In the genomic region with DNA sequence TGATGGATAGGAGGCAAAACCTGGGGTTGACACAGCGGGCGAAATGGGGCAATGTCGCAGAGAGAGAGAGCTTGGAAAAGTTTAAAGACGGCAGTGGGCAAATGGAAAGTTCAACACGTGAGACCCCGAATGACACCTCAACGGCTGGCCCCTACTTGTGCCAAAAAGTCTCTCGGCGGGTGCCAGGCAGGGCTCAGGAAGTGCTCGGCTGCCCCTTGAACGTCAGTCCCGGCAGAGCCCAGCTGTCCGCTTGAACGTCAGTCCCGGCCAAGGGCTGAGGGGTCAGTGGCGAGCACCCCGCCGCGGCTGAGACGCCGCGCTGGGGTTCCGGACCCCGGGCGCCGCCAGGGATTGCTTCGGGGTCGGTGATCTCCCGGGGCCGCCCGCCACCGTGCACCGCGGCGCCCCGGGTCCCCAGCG, we compare ENCODE assay signal across 8 cellular contexts. TPM values are rescaled to one million over a fixed set of nuclear protein-coding genes. Genes with fewer than 3 reads are reported as not detected.
DNase-seq lines count a peak whose midpoint lies in the region; ATAC-seq and FAIRE-seq lines count a peak whose summit lies in the region.

No MANE protein-coding gene starts in this region.

- H3K79me1 ChIP-seq in neuronal stem cell (ENCODE audit: low read depth, low read length) = no peaks in the 10 kb centered on the region

- peaks cover 0 to 6% of the 10 kb centered on the region in 2 donors for H3K36me3 ChIP-seq in neuronal stem cell (replicated peaks in 1 of 2; ENCODE audit: control insufficient read depth in 2 of 2, insufficient read depth in 2 of 2, low read length in 2 of 2)

- DNase-seq in Daoy (ENCODE audit: low read depth) (peak; percentile 32), frontal cortex (ENCODE audit: low spot score in 2 of 2) (peak; percentile 52 to 53), neuronal stem cell (ENCODE audit: low spot score) (peak; percentile 17), NCI-H1436 treated with DMSO at 0.1 percent for 48 hours (lab: John Stamatoyannopoulos, UW) (no peak)
- no peak for DNase-seq in activated T-cell treated with anti-CD3 and anti-CD28 coated beads, Interleukin-2, amount 50 U/mL, for 72 hours
- DNase-seq in activated effector memory CD4-positive, alpha-beta T cell treated with Interleukin-2 at 50 U/mL for 16 hours = no peak

- H3K18ac ChIP-seq in neuronal stem cell (ENCODE audit: low read length) = peak overlapping the region; percentile 92

- H3K4me3 ChIP-seq in neuronal stem cell (ENCODE audit: low read length in 2 of 2) = peak overlapping the region in 1 of 2 donors; percentile 94

- H3K27ac ChIP-seq in neuronal stem cell (replicated peaks; ENCODE audit: low read length) = no peak overlapping the region

- H3K27me3 Mint-ChIP-seq in activated T-cell treated with anti-CD3 and anti-CD28 coated beads, Interleukin-2, amount 50 U/mL, for 72 hours (ENCODE audit: low read depth) = no peaks in the 10 kb centered on the region

- peak overlapping the region; percentile 95 for H3K27ac Mint-ChIP-seq in activated T-cell treated with anti-CD3 and anti-CD28 coated beads, Interleukin-2, amount 50 U/mL, for 72 hours

- H3K9me3 Mint-ChIP-seq in activated T-cell treated with anti-CD3 and anti-CD28 coated beads, Interleukin-2, amount 50 U/mL, for 72 hours = no peaks in the 10 kb centered on the region

- H3K4me2 ChIP-seq in neuronal stem cell (ENCODE audit: insufficient read depth, low read length, poor library complexity, severe bottlenecking) = peak overlapping the region; percentile 90

- no CpG with 5 or more reads among the region's 37 CpGs for WGBS in neuronal stem cell (ENCODE audit: extremely low coverage in 2 of 2, insufficient read length in 2 of 2, insufficient replicate concordance in 1 of 2), 2 donors

- peaks cover 35% of the 10 kb centered on the region for H3K4me1 Mint-ChIP-seq in activated T-cell treated with anti-CD3 and anti-CD28 coated beads, Interleukin-2, amount 50 U/mL, for 72 hours (ENCODE audit: low read depth)

- no peak overlapping the region for H2BK15ac ChIP-seq in neuronal stem cell (ENCODE audit: low read length)

- H3K23ac ChIP-seq in neuronal stem cell (ENCODE audit: low read depth, low read length, poor library complexity) = no peak overlapping the region

- no peak overlapping the region for H4K91ac ChIP-seq in neuronal stem cell (ENCODE audit: low read depth, low read length, poor library complexity)

- H3K9ac ChIP-seq in neuronal stem cell (ENCODE audit: low read depth, low read length, poor library complexity) = no peak overlapping the region

- H3K4me3 Mint-ChIP-seq in activated T-cell treated with anti-CD3 and anti-CD28 coated beads, Interleukin-2, amount 50 U/mL, for 72 hours = peak overlapping the region; percentile 85 to 92

- peaks cover 8 to 11% of the 10 kb centered on the region in 2 donors for H3K4me1 ChIP-seq in neuronal stem cell (ENCODE audit: control insufficient read depth in 2 of 2, insufficient read depth in 1 of 2, low read depth in 1 of 2, low read length in 2 of 2)

- no peak overlapping the region for H2BK120ac ChIP-seq in neuronal stem cell (ENCODE audit: low read depth, low read length)

- H4K8ac ChIP-seq in neuronal stem cell (ENCODE audit: low read depth, low read length) = no peak overlapping the region

- H2AFZ ChIP-seq in neuronal stem cell (ENCODE audit: low read length) = no peak overlapping the region

- no peaks in the 10 kb centered on the region for H3K9me3 ChIP-seq in neuronal stem cell (replicated peaks in 1 of 2; ENCODE audit: control insufficient read depth in 2 of 2, insufficient read depth in 1 of 2, low read depth in 1 of 2, low read length in 2 of 2)

- ATAC-seq in GM19452 (IDR thresholded peaks at IDR 0.05; ENCODE audit: unreplicated experiment) (peak; percentile 45), HG03571 (IDR thresholded peaks at IDR 0.05; ENCODE audit: unreplicated experiment) (peak; percentile 43)
- no peak for ATAC-seq in activated T-cell treated with anti-CD3 and anti-CD28 coated beads, Interleukin-2, amount 50 U/mL, for 72 hours (replicated peaks in 1 of 2)

- H3K27me3 ChIP-seq in neuronal stem cell (ENCODE audit: control insufficient read depth in 3 of 3, insufficient read depth in 3 of 3, low read depth in 1 of 3, low read length in 3 of 3) = peaks cover 0 to 20% (median 0%) of the 10 kb centered on the region in 3 experiments

- no peak overlapping the region for H2BK12ac ChIP-seq in neuronal stem cell (ENCODE audit: low read length)

- no peak overlapping the region for H2AK5ac ChIP-seq in neuronal stem cell (ENCODE audit: low read depth, low read length)

- no peak for FAIRE-seq in frontal cortex (lab: Jason Lieb, UNC)

- no peak overlapping the region for H2BK5ac ChIP-seq in neuronal stem cell (ENCODE audit: low read length)

- peaks cover 0 to 8% of the 10 kb centered on the region in 2 donors for H3K36me3 Mint-ChIP-seq in activated T-cell treated with anti-CD3 and anti-CD28 coated beads, Interleukin-2, amount 50 U/mL, for 72 hours (ENCODE audit: insufficient read depth in 2 of 2)

- H3K14ac ChIP-seq in neuronal stem cell (ENCODE audit: low read length) = no peak overlapping the region

- no peak overlapping the region for H3K4ac ChIP-seq in neuronal stem cell (ENCODE audit: low read length)

RNA-seq across cellular contexts. Expression of a gene that starts 0.6 kb away (rescaled TPM):
- 14.9 and 15.3 TPM in 2 replicates for total RNA-seq in Daoy (2014; rRNA removed; shearing (Covaris generic))
- 10 to 100 TPM; 16.8 to 23.7 TPM for total RNA-seq in activated T-cell treated with anti-CD3 and anti-CD28 coated beads, Interleukin-2, amount 50 U/mL, for 72 hours
- 9.8 TPM for total RNA-seq in frontal cortex
- 2.3 TPM for polyA plus RNA-seq in neuronal stem cell (2013, experiment 1 of 2)
- 2.0 TPM for polyA plus RNA-seq in neuronal stem cell (2013, experiment 2 of 2)

RNA-seq across cellular contexts. Expression of a gene that starts 39.3 kb away (rescaled TPM):
- 11.0 and 19.3 TPM in 2 replicates for total RNA-seq in Daoy (2014; rRNA removed; shearing (Covaris generic))
- 10 to 100 TPM; 32.2 to 41.9 TPM for total RNA-seq in activated T-cell treated with anti-CD3 and anti-CD28 coated beads, Interleukin-2, amount 50 U/mL, for 72 hours
- 36.7 TPM for total RNA-seq in frontal cortex
- 11.4 TPM for polyA plus RNA-seq in neuronal stem cell (2013, experiment 1 of 2)
- polyA plus RNA-seq in neuronal stem cell (2013, experiment 2 of 2) = 11.6 TPM

Comparison
In these comparisons a context has a peak if more than half of its experiments do, and no peak if none do; other contexts are left out.
1. DNase-seq: peak in Daoy (single experiment), frontal cortex (2 of 2) and neuronal stem cell (single experiment); none in activated T-cell treated with anti-CD3 and anti-CD28 coated beads, Interleukin-2, amount 50 U/mL, for 72 hours (0 of 2), NCI-H1436 treated with DMSO at 0.1 percent for 48 hours (single experiment) and activated effector memory CD4-positive, alpha-beta T cell treated with Interleukin-2 at 50 U/mL for 16 hours (single experiment).
2. ATAC-seq: peak in GM19452 (single experiment) and HG03571 (single experiment); none in activated T-cell treated with anti-CD3 and anti-CD28 coated beads, Interleukin-2, amount 50 U/mL, for 72 hours (0 of 2).